9 cellular contexts compared by ENCODE assay signal in the genomic region with DNA sequence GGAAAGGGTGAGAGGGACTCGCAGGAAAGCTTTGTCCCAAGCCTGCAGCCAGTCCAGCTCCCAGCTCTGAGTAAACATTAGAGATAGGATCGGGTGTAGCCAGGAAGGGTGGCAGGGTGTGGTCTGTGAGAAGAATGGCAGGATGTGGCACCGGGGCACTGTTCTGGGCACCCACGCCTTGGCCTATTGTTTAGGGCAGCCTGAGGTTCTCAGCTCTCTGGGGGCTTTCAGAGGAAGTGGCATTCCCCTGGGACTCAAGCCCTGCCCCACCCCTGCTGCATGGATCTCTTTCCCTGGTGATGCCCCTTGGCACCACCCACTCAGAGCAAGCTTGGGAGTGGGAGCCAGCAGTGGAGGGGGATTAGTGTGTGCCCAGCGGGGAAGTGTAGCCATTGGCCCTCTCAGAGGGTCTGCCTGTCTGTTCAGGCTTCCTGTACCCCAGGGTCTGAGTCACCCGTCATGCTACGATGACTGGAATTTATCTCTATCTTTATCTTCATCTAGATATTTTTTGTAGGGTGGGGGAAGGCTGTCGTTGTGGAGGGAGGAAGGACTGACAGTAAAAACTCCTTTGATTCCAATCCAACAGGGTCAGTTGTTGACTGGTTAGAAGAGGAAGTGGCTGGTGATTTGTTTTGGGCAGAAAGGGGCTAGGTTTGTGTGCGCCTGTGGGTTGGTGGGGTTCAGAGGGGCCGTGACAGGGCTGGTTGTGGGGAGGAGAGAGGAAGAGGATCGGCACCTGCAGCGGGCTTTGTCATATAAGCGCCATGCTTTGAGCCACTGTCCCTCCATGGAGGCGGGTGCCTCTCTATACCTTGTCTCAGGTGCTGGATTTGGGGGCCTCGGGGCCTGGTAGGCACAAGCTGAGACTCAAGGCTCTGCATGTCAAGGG. TPM values are rescaled to one million over a fixed set of nuclear protein-coding genes. Genes with fewer than 3 reads are reported as not detected.
DNase-seq lines count a peak whose midpoint lies in the region; ATAC-seq and TF ChIP-seq lines count a peak whose summit lies in the region.
"Had no signal": no experiment of that assay in that cellular context is flagged by ENCODE, and none has a peak within 500 bp of the region (broad histone marks: within the 10 kb centered on the region; RNA-seq: fewer than 3 reads in every experiment).

No MANE protein-coding gene starts in this region.

- TF ChIP-seq POLR2A in upper lobe of left lung (IDR thresholded peaks at IDR 0.05) = no peak

- H3K27ac ChIP-seq in layer of hippocampus (ENCODE audit: low read depth, low read length) (peak overlapping the region; percentile 43), upper lobe of left lung (peak overlapping the region; percentile 79 to 85 (median 82))

- H3K4me1 Mint-ChIP-seq in activated T-helper 2 cell treated with anti-CD3 and anti-CD28 coated beads, Interferon-gamma antibody, Interleukin-2, Interleukin-4, amounts not matched to agents 10 μg/mL and 5 μg/mL and 100 μg/mL, durations not matched to agents 14 hours and 24 hours and 36 hours (ENCODE audit: low read depth) = peaks cover 25% of the 10 kb centered on the region

- H3K9me3 ChIP-seq in upper lobe of left lung = no peaks in the 10 kb centered on the region

- peak overlapping the region; percentile 76 for H3K27ac Mint-ChIP-seq in activated T-helper 2 cell treated with anti-CD3 and anti-CD28 coated beads, Interferon-gamma antibody, Interleukin-2, Interleukin-4, amounts not matched to agents 10 μg/mL and 5 μg/mL and 100 μg/mL, durations not matched to agents 14 hours and 24 hours and 36 hours

- peaks cover 54 to 83% (median 69%) of the 10 kb centered on the region in 4 donors for H3K4me1 ChIP-seq in upper lobe of left lung

- H3K27me3 ChIP-seq in layer of hippocampus (ENCODE audit: control insufficient read depth, insufficient read depth, low read length) (no peaks in the 10 kb centered on the region), upper lobe of left lung (no peaks in the 10 kb centered on the region)

- peak in 3 of 4 donors; percentile 22 to 94 (median 90) for TF ChIP-seq EP300 in upper lobe of left lung (IDR thresholded peaks at IDR 0.05)

- H3K27me3 Mint-ChIP-seq in activated T-helper 2 cell treated with anti-CD3 and anti-CD28 coated beads, Interferon-gamma antibody, Interleukin-2, Interleukin-4, amounts not matched to agents 10 μg/mL and 5 μg/mL and 100 μg/mL, durations not matched to agents 14 hours and 24 hours and 36 hours (ENCODE audit: low read depth) = peaks cover 3% of the 10 kb centered on the region

- intact Hi-C loops in activated T-helper 2 cell treated with anti-CD3 and anti-CD28 coated beads, Interferon-gamma antibody, Interleukin-2, Interleukin-4, amounts not matched to agents 10 μg/mL and 5 μg/mL and 100 μg/mL, durations not matched to agents 14 hours and 24 hours and 36 hours (cut with micrococcal nuclease) = no loop called here

- H3K9me3 Mint-ChIP-seq in activated T-helper 2 cell treated with anti-CD3 and anti-CD28 coated beads, Interferon-gamma antibody, Interleukin-2, Interleukin-4, amounts not matched to agents 10 μg/mL and 5 μg/mL and 100 μg/mL, durations not matched to agents 14 hours and 24 hours and 36 hours = no peaks in the 10 kb centered on the region

- peak; percentile 19 for DNase-seq in activated effector memory CD4-positive, alpha-beta T cell treated with Interleukin-2 at 50 U/mL for 16 hours
- DNase-seq in activated effector memory CD4-positive, alpha-beta T cell treated with anti-CD3 and anti-CD28 coated beads, Interleukin-2, amount 50 U/mL, for 16 hours = no peak
- DNase-seq in activated T-helper 2 cell treated with anti-CD3 and anti-CD28 coated beads, Interferon-gamma antibody, Interleukin-2, Interleukin-4, amounts not matched to agents 10 μg/mL and 5 μg/mL and 100 μg/mL, durations not matched to agents 14 hours and 24 hours and 36 hours (ENCODE audit: low spot score) = no peak
- DNase-seq in upper lobe of left lung (peak in 1 of 2 donors; percentile 55), DMS114 treated with DMSO at 0.1 percent for 48 hours (lab: John Stamatoyannopoulos, UW; ENCODE audit: unreplicated experiment) (no peak)
- DNase-seq: KBM-7 had no signal

- H3K36me3 ChIP-seq in upper lobe of left lung = no peaks in the 10 kb centered on the region

- ATAC-seq in upper lobe of left lung (ENCODE audit: low FRiP score in 2 of 2) (peak; percentile 11 to 68), GM21515 (IDR thresholded peaks at IDR 0.05; ENCODE audit: unreplicated experiment) (no peak), GM19395 (IDR thresholded peaks at IDR 0.05; ENCODE audit: unreplicated experiment) (no peak)

- no peak overlapping the region for H3K4me3 ChIP-seq in upper lobe of left lung

- no peak for TF ChIP-seq CTCF in upper lobe of left lung (IDR thresholded peaks at IDR 0.05)

- WGBS in upper lobe of left lung, 2 donors = 32 to 42% methylated on average over 10 to 15 of the region's 15 CpGs

- no peak overlapping the region for H3K4me3 Mint-ChIP-seq in activated T-helper 2 cell treated with anti-CD3 and anti-CD28 coated beads, Interferon-gamma antibody, Interleukin-2, Interleukin-4, amounts not matched to agents 10 μg/mL and 5 μg/mL and 100 μg/mL, durations not matched to agents 14 hours and 24 hours and 36 hours (ENCODE audit: low read depth)

- H3K36me3 Mint-ChIP-seq in activated T-helper 2 cell treated with anti-CD3 and anti-CD28 coated beads, Interferon-gamma antibody, Interleukin-2, Interleukin-4, amounts not matched to agents 10 μg/mL and 5 μg/mL and 100 μg/mL, durations not matched to agents 14 hours and 24 hours and 36 hours (ENCODE audit: low read depth) = no peaks in the 10 kb centered on the region

RNA-seq across cellular contexts. Expression of a gene that starts 31.7 kb away (rescaled TPM):
- total RNA-seq in activated T-helper 2 cell treated with anti-CD3 and anti-CD28 coated beads, Interferon-gamma antibody, Interleukin-2, Interleukin-4, amounts not matched to agents 10 μg/mL and 5 μg/mL and 100 μg/mL, durations not matched to agents 14 hours and 24 hours and 36 hours = 0.62 and 0.71 TPM in 2 replicates
- 10 to 100 TPM; 33.8 to 76.5 (median 63.9) TPM for total RNA-seq in upper lobe of left lung

RNA-seq across cellular contexts. Expression of a gene that starts 47.3 kb away (rescaled TPM):
- 0.32 and 0.37 TPM in 2 replicates for total RNA-seq in activated T-helper 2 cell treated with anti-CD3 and anti-CD28 coated beads, Interferon-gamma antibody, Interleukin-2, Interleukin-4, amounts not matched to agents 10 μg/mL and 5 μg/mL and 100 μg/mL, durations not matched to agents 14 hours and 24 hours and 36 hours
- 1 to 10 TPM in 5 of 6 donors, not detected in 1; 3.2 to 8.9 (median 6.0) TPM for total RNA-seq in upper lobe of left lung

Comparison
In these comparisons a context has a peak if more than half of its experiments do, and no peak if none do; other contexts are left out.
1. ATAC-seq: peak in upper lobe of left lung (2 of 2); none in GM21515 (single experiment) and GM19395 (single experiment).
2. RNA of a gene that starts 31.7 kb away (total RNA-seq): 33.8 to 76.5 TPM in upper lobe of left lung; 0.62 to 0.71 TPM in activated T-helper 2 cell treated with anti-CD3 and anti-CD28 coated beads, Interferon-gamma antibody, Interleukin-2, Interleukin-4, amounts not matched to agents 10 μg/mL and 5 μg/mL and 100 μg/mL, durations not matched to agents 14 hours and 24 hours and 36 hours; every median in the first group is over 10 times any median in the second.